ENCODE assay signal across 19 cellular contexts in genomic region chr11:13103962-13104554, GRCh38.
DNase-seq lines count a peak whose midpoint lies in the region; ATAC-seq and TF ChIP-seq lines count a peak whose summit lies in the region.
"Had no signal": no experiment of that assay in that cellular context is flagged by ENCODE, and none has a peak within 500 bp of the region (broad histone marks: within the 10 kb centered on the region; RNA-seq: fewer than 3 reads in every experiment).

No MANE protein-coding gene starts in this region.

- no peak overlapping the region for H2BK15ac ChIP-seq in mesendoderm (replicated peaks; ENCODE audit: low read depth)

- H3K27ac ChIP-seq in left ventricle myocardium inferior (replicated peaks) (peak overlapping the region; percentile 31), SJCRH30 (peak overlapping the region; percentile 85), mesendoderm (ENCODE audit: low read depth, low read length) (peak overlapping the region; percentile 73)
- H3K27ac ChIP-seq: HL-60 had no signal

- no peak overlapping the region for H2BK120ac ChIP-seq in mesendoderm (ENCODE audit: low read depth, low read length)

- H3K4me3 ChIP-seq in left ventricle myocardium inferior (no peak overlapping the region), SJCRH30 (no peak overlapping the region), mesendoderm (ENCODE audit: low read length) (no peak overlapping the region)
- H3K4me3 ChIP-seq: GM23338 had no signal

- H4K8ac ChIP-seq in mesendoderm (ENCODE audit: low read depth, low read length), result no peak overlapping the region

- no peak overlapping the region for H3K4me2 ChIP-seq in mesendoderm (ENCODE audit: low read length)
- H3K4me2 ChIP-seq: GM23338 had no signal

- no peak overlapping the region for H3K23ac ChIP-seq in mesendoderm (ENCODE audit: low read length)

- peak overlapping the region; percentile 66 for H3K56ac ChIP-seq in mesendoderm (ENCODE audit: low read length)

- H3K4me1 ChIP-seq in left ventricle myocardium inferior, result peaks cover 18% of the 10 kb centered on the region
- H3K4me1 ChIP-seq in SJCRH30, result peaks cover 31% of the 10 kb centered on the region
- H3K4me1 ChIP-seq in mesendoderm (ENCODE audit: control insufficient read depth, low read depth, low read length), result peaks cover 21% of the 10 kb centered on the region

- no peaks in the 10 kb centered on the region for H3K79me2 ChIP-seq in mesendoderm (ENCODE audit: control insufficient read depth, insufficient read depth, low read length)

- WGBS in mesendoderm (ENCODE audit: extremely low coverage, insufficient coverage, low lambda C conversion rate), result no CpG with 5 or more reads among the region's 2 CpGs

- H3K36me3 ChIP-seq in left ventricle myocardium inferior, result no peaks in the 10 kb centered on the region
- no peaks in the 10 kb centered on the region for H3K36me3 ChIP-seq in SJCRH30
- no peaks in the 10 kb centered on the region for H3K36me3 ChIP-seq in mesendoderm (ENCODE audit: control insufficient read depth, insufficient read depth, low read length)

- H4K5ac ChIP-seq in mesendoderm (ENCODE audit: low read length), result no peak overlapping the region

- DNase-seq in left ventricle myocardium inferior (no peak), left ventricle myocardium superior (no peak), SJCRH30 (no peak), mesendoderm (no peak)
- DNase-seq: Caco-2; CD4-positive, alpha-beta T cell; DMS 273 treated with DMSO at 0.1 percent for 48 hours; DMS79 treated with DMSO at 0.1 percent for 48 hours; HCEC 1CT; KG1; NCI-H1930; NCI-H2171; NCI-H524 treated with DMSO at 0.1 percent for 48 hours had no signal

- H2BK5ac ChIP-seq in mesendoderm (ENCODE audit: low read length), result peak overlapping the region; percentile 79

- H2AK5ac ChIP-seq in mesendoderm (ENCODE audit: low read length), result peak overlapping the region; percentile 27

- H3K9me3 ChIP-seq in left ventricle myocardium inferior (replicated peaks), result no peaks in the 10 kb centered on the region
- 0 out of 2 replicates have a peak, but pooled peaks cover 4% of the 10 kb centered on the region for H3K9me3 ChIP-seq in SJCRH30 (replicated peaks)
- H3K9me3 ChIP-seq: Caco-2 had no signal

- TF ChIP-seq CTCF in left ventricle myocardium inferior (IDR thresholded peaks at IDR 0.05; ENCODE audit: borderline replicate concordance), result no peak

- H3K27me3 ChIP-seq in left ventricle myocardium inferior (ENCODE audit: low read depth), result peaks cover 12% of the 10 kb centered on the region
- H3K27me3 ChIP-seq in SJCRH30, result no peaks in the 10 kb centered on the region
- no peaks in the 10 kb centered on the region for H3K27me3 ChIP-seq in mesendoderm (ENCODE audit: insufficient read depth, low read length, poor library complexity)

- no peak overlapping the region for H3K18ac ChIP-seq in mesendoderm (ENCODE audit: low read length)

- intact Hi-C loops in left ventricle myocardium inferior (cut with micrococcal nuclease), result no loop called here
- intact Hi-C loops in left ventricle myocardium superior (cut with micrococcal nuclease), result no loop called here

- no peaks in the 10 kb centered on the region for H3K79me1 ChIP-seq in mesendoderm (ENCODE audit: low read length)

- no peak overlapping the region for H3K9ac ChIP-seq in mesendoderm (ENCODE audit: low read length)

- ATAC-seq in left ventricle myocardium superior (no peak), GM19467 (IDR thresholded peaks at IDR 0.05; ENCODE audit: unreplicated experiment) (no peak), GM21390 (IDR thresholded peaks at IDR 0.05; ENCODE audit: unreplicated experiment) (no peak), GM21576 (IDR thresholded peaks at IDR 0.05; ENCODE audit: unreplicated experiment) (no peak)
- ATAC-seq: GM23338, Right ventricle myocardium inferior had no signal

- no peak overlapping the region for H3K4ac ChIP-seq in mesendoderm (ENCODE audit: low read depth, low read length)

Comparison
In these comparisons a context has a peak if more than half of its experiments do, and no peak if none do; other contexts are left out.
1. H3K27ac ChIP-seq: peak in every context shown above with its lines; median percentile 85 in SJCRH30; 73 in mesendoderm; 31 in left ventricle myocardium inferior.